10 cellular contexts compared by ENCODE assay signal in the genomic region with DNA sequence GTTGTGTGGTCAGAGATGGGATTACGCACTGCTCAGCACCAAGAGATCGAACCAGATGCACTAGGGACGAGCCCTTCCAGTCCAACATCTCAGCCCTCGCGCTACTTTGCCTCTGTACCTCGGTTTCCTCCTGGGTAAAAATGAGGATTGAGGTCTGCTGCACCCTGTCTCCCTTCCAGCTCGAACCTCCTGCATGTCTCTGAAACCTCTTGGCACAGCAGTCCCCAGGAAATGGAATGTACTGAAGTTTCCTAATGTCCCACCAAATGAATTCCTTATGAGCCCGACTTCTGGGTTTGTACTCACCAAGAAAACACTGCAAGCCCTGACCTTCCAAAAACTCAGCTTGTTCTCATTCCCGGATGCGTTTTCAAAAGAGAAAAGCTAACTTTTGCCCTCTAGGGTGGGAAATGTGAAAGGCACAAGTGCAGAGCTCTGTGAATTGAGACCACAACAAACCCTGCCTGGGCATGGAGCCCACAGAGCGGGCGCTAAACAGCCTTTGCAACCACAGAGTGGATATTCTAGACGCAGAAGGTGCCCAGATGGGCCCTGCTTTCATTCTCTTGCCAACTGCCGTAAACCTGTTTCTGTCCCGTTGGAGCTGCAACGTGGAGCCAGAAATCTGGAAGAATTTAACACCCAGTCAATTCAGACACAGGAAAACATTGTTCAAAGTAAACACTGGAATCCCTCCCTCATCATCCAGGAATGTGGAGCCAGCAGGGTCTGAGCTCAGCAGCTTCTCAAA. TPM values are rescaled to one million over a fixed set of nuclear protein-coding genes. Genes with fewer than 3 reads are reported as not detected.
DNase-seq lines count a peak whose midpoint lies in the region; ATAC-seq and TF ChIP-seq lines count a peak whose summit lies in the region.
"Had no signal": no experiment of that assay in that cellular context is flagged by ENCODE, and none has a peak within 500 bp of the region (broad histone marks: within the 10 kb centered on the region; RNA-seq: fewer than 3 reads in every experiment).

No MANE protein-coding gene starts in this region.

- POLR2A ChIA-PET in activated CD4-positive, alpha-beta T cell treated with anti-CD3 and anti-CD28 coated beads, Interleukin-2, amount 10 ng/mL, durations not matched to agents 7 days and 5 days (lab: Charles Lee) = no interaction called here

- no peaks in the 10 kb centered on the region for H3K27me3 ChIP-seq in effector memory CD4-positive, alpha-beta T cell (replicated peaks; ENCODE audit: control insufficient read depth, insufficient read depth, low read length, poor library complexity, severe bottlenecking)

- no peak overlapping the region for H3K4me3 Mint-ChIP-seq in activated CD4-positive, alpha-beta T cell treated with anti-CD3 and anti-CD28 coated beads, Interleukin-2, amount 10 ng/mL, durations not matched to agents 7 days and 5 days
- H3K4me3 Mint-ChIP-seq: activated CD8-positive, alpha-beta T cell treated with anti-CD3 and anti-CD28 coated beads, Interleukin-2, amount 10 ng/mL, durations not matched to agents 7 days and 5 days had no signal

- ATAC-seq in SK-N-SH treated with all-trans-retinoic acid at 6 μM for 48 hours (peak; percentile 95), HG03520 (IDR thresholded peaks at IDR 0.05; ENCODE audit: unreplicated experiment) (no peak), GM21717 (IDR thresholded peaks at IDR 0.05; ENCODE audit: unreplicated experiment) (no peak)
- ATAC-seq: activated CD8-positive, alpha-beta T cell treated with anti-CD3 and anti-CD28 coated beads, Interleukin-2, amount 10 ng/mL, durations not matched to agents 7 days and 5 days; mucosa of descending colon had no signal

- H3K4me3 ChIP-seq in effector memory CD4-positive, alpha-beta T cell (ENCODE audit: insufficient read depth, low read depth, low read length, poor library complexity, severe bottlenecking) = no peak overlapping the region
- H3K4me3 ChIP-seq: mucosa of descending colon had no signal

- H3K36me3 Mint-ChIP-seq in activated CD4-positive, alpha-beta T cell treated with anti-CD3 and anti-CD28 coated beads, Interleukin-2, amount 10 ng/mL, durations not matched to agents 7 days and 5 days (ENCODE audit: low read depth) = peaks cover 2% of the 10 kb centered on the region

- no peaks in the 10 kb centered on the region for H3K4me1 ChIP-seq in effector memory CD4-positive, alpha-beta T cell (ENCODE audit: control insufficient read depth, insufficient read depth, low read length, poor library complexity, severe bottlenecking)

- H3K4me1 Mint-ChIP-seq in activated CD4-positive, alpha-beta T cell treated with anti-CD3 and anti-CD28 coated beads, Interleukin-2, amount 10 ng/mL, durations not matched to agents 7 days and 5 days = no peaks in the 10 kb centered on the region

- H3K9me3 ChIP-seq in effector memory CD4-positive, alpha-beta T cell (ENCODE audit: control insufficient read depth, low read length) = no peaks in the 10 kb centered on the region
- H3K9me3 ChIP-seq: mucosa of descending colon had no signal

- H3K27ac Mint-ChIP-seq in activated CD4-positive, alpha-beta T cell treated with anti-CD3 and anti-CD28 coated beads, Interleukin-2, amount 10 ng/mL, durations not matched to agents 7 days and 5 days = no peak overlapping the region
- H3K27ac Mint-ChIP-seq: activated CD8-positive, alpha-beta T cell treated with anti-CD3 and anti-CD28 coated beads, Interleukin-2, amount 10 ng/mL, durations not matched to agents 7 days and 5 days had no signal

- intact Hi-C loops in posterior cingulate gyrus (cut with DNase I) = loop anchor here (2.0 to 5.0 kb wide), 2 partner anchors 45 to 194 kb away; no protein-coding TSS in a partner anchor

- DNase-seq in DMS 273 (lab: John Stamatoyannopoulos, UW; ENCODE audit: unreplicated experiment) = peak; percentile 96
- peak; percentile 90 for DNase-seq in globus pallidus (ENCODE audit: low spot score)
- peak in 9 of 10 donors; percentile 52 to 95 (median 74) for DNase-seq in posterior cingulate gyrus
- DNase-seq in activated CD4-positive, alpha-beta T cell treated with anti-CD3 and anti-CD28 coated beads, Interleukin-2, amount 10 ng/mL, durations not matched to agents 7 days and 5 days = no peak
- DNase-seq in effector memory CD4-positive, alpha-beta T cell = no peak
- DNase-seq: activated CD8-positive, alpha-beta T cell treated with anti-CD3 and anti-CD28 coated beads, Interleukin-2, amount 10 ng/mL, durations not matched to agents 7 days and 5 days had no signal

- peaks cover 7% of the 10 kb centered on the region for H3K36me3 ChIP-seq in effector memory CD4-positive, alpha-beta T cell (ENCODE audit: control insufficient read depth, insufficient read depth, low read length)

- no peak overlapping the region for H3K27ac ChIP-seq in effector memory CD4-positive, alpha-beta T cell (ENCODE audit: insufficient read depth, low read length, poor library complexity, severe bottlenecking)

- no peaks in the 10 kb centered on the region for H3K27me3 Mint-ChIP-seq in activated CD4-positive, alpha-beta T cell treated with anti-CD3 and anti-CD28 coated beads, Interleukin-2, amount 10 ng/mL, durations not matched to agents 7 days and 5 days

- H3K9me3 Mint-ChIP-seq in activated CD4-positive, alpha-beta T cell treated with anti-CD3 and anti-CD28 coated beads, Interleukin-2, amount 10 ng/mL, durations not matched to agents 7 days and 5 days = peaks cover 10% of the 10 kb centered on the region

- CTCF ChIA-PET in activated CD4-positive, alpha-beta T cell treated with anti-CD3 and anti-CD28 coated beads, Interleukin-2, amount 10 ng/mL, durations not matched to agents 7 days and 5 days (lab: Charles Lee) = no interaction called here

TF ChIP-seq in SK-N-SH treated with all-trans-retinoic acid at 6 μM for 48 hours, 23 proteins besides CTCF, POLR2A, EP300 and RAD21:
- TF ChIP-seq RARB (CRISPR knock-in tag; IDR thresholded peaks at IDR 0.05) (no peak), GLIS3 (CRISPR knock-in tag; IDR thresholded peaks at IDR 0.05) (no peak), ARNTL (CRISPR knock-in tag; IDR thresholded peaks at IDR 0.05; ENCODE audit: borderline replicate concordance, low read depth) (no peak), ESRRG (CRISPR knock-in tag; IDR thresholded peaks at IDR 0.05) (no peak), ZFP3 (CRISPR knock-in tag; IDR thresholded peaks at IDR 0.05) (no peak), TOX (CRISPR knock-in tag; IDR thresholded peaks at IDR 0.05; ENCODE audit: borderline replicate concordance) (no peak), ISL1 (CRISPR knock-in tag; IDR thresholded peaks at IDR 0.05) (0 out of 2 replicates have a peak, but pooled peaks have one; percentile 10)
- TF ChIP-seq, protein P1, sequence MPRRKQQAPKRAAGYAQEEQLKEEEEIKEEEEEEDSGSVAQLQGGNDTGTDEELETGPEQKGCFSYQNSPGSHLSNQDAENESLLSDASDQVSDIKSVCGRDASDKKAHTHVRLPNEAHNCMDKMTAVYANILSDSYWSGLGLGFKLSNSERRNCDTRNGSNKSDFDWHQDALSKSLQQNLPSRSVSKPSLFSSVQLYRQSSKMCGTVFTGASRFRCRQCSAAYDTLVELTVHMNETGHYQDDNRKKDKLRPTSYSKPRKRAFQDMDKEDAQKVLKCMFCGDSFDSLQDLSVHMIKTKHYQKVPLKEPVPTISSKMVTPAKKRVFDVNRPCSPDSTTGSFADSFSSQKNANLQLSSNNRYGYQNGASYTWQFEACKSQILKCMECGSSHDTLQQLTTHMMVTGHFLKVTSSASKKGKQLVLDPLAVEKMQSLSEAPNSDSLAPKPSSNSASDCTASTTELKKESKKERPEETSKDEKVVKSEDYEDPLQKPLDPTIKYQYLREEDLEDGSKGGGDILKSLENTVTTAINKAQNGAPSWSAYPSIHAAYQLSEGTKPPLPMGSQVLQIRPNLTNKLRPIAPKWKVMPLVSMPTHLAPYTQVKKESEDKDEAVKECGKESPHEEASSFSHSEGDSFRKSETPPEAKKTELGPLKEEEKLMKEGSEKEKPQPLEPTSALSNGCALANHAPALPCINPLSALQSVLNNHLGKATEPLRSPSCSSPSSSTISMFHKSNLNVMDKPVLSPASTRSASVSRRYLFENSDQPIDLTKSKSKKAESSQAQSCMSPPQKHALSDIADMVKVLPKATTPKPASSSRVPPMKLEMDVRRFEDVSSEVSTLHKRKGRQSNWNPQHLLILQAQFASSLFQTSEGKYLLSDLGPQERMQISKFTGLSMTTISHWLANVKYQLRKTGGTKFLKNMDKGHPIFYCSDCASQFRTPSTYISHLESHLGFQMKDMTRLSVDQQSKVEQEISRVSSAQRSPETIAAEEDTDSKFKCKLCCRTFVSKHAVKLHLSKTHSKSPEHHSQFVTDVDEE (CRISPR knock-in tag; IDR thresholded peaks at IDR 0.05) = no peak

RNA-seq across cellular contexts. Expression of gene CDRT4, which starts 10.3 kb away (rescaled TPM):
- total RNA-seq in activated CD4-positive, alpha-beta T cell treated with anti-CD3 and anti-CD28 coated beads, Interleukin-2, amount 10 ng/mL, durations not matched to agents 7 days and 5 days = 1 to 10 TPM; 1.5 to 2.7 TPM

Comparison
In these comparisons a context has a peak if more than half of its experiments do, and no peak if none do; other contexts are left out.
1. DNase-seq: peak in DMS 273 (single experiment), globus pallidus (single experiment) and posterior cingulate gyrus (9 of 10); none in activated CD4-positive, alpha-beta T cell treated with anti-CD3 and anti-CD28 coated beads, Interleukin-2, amount 10 ng/mL, durations not matched to agents 7 days and 5 days (single experiment) and effector memory CD4-positive, alpha-beta T cell (0 of 3).